39 cellular contexts compared by ENCODE assay signal in genomic region chr1:2154022-2154421, GRCh38.
"Had no signal": no experiment of that assay in that cellular context is flagged by ENCODE, and none has a peak within 500 bp of the region (broad histone marks: within the 10 kb centered on the region; RNA-seq: fewer than 3 reads in every experiment).

No MANE protein-coding gene starts in this region.

- H3K27me3 ChIP-seq: adrenal gland, ascending aorta, body of pancreas, brain microvascular endothelial cell, breast epithelium, cardiac muscle cell had no signal

- H3K9me3 Mint-ChIP-seq: activated naive CD4-positive, alpha-beta T cell treated with anti-CD3 and anti-CD28 coated beads for 36 hours; activated naive CD4-positive, alpha-beta T cell treated with anti-CD3 and anti-CD28 coated beads, Interleukin-2, amount 50 U/mL, for 24 hours; activated naive CD8-positive, alpha-beta T cell treated with anti-CD3 and anti-CD28 coated beads for 36 hours; activated T-cell treated with anti-CD3 and anti-CD28 coated beads, Interleukin-2, amount 50 U/mL, for 4 hours; activated T-helper 1 cell treated with anti-CD3 and anti-CD28 coated beads, Interleukin-12 subunit alpha, Interleukin-12 subunit beta, Interleukin-2, Interleukin-4 antibody, amounts not matched to agents 30 ng/mL and 10 ng/mL and 1 ng/mL, durations not matched to agents 14 hours and 24 hours and 36 hours; activated T-helper 17 cell treated with anti-CD3 and anti-CD28 coated beads, Interleukin-2, amount 50 U/mL, for 72 hours; activated T-helper 2 cell treated with anti-CD3 and anti-CD28 coated beads, Interferon-gamma antibody, Interleukin-2, Interleukin-4, amounts not matched to agents 10 μg/mL and 5 μg/mL and 100 μg/mL, durations not matched to agents 14 hours and 24 hours and 36 hours; brain had no signal

- H3K4me3 Mint-ChIP-seq: activated naive CD4-positive, alpha-beta T cell treated with anti-CD3 and anti-CD28 coated beads for 36 hours; activated naive CD4-positive, alpha-beta T cell treated with anti-CD3 and anti-CD28 coated beads, Interleukin-2, amount 10 ng/mL, durations not matched to agents 7 days and 5 days; activated naive CD4-positive, alpha-beta T cell treated with anti-CD3 and anti-CD28 coated beads, Interleukin-2, amount 50 U/mL, for 24 hours; activated naive CD8-positive, alpha-beta T cell; activated naive CD8-positive, alpha-beta T cell treated with anti-CD3 and anti-CD28 coated beads for 36 hours; activated naive CD8-positive, alpha-beta T cell treated with anti-CD3 and anti-CD28 coated beads, Interleukin-2, amount 10 ng/mL, durations not matched to agents 7 days and 5 days; activated naive CD8-positive, alpha-beta T cell treated with anti-CD3 and anti-CD28 coated beads, Interleukin-2, amount 50 U/mL, for 24 hours; activated T-cell treated with anti-CD3 and anti-CD28 coated beads, Interleukin-2, amount 50 U/mL, for 24 hours; activated T-cell treated with anti-CD3 and anti-CD28 coated beads, Interleukin-2, amount 50 U/mL, for 4 hours; activated T-cell treated with anti-CD3 and anti-CD28 coated beads, Interleukin-2, amount 50 U/mL, for 72 hours; activated T-helper 1 cell treated with anti-CD3 and anti-CD28 coated beads, Interleukin-12 subunit alpha, Interleukin-12 subunit beta, Interleukin-2, Interleukin-4 antibody, amounts not matched to agents 30 ng/mL and 10 ng/mL and 1 ng/mL, durations not matched to agents 14 hours and 24 hours and 36 hours; activated T-helper 17 cell treated with anti-CD3 and anti-CD28 coated beads, Interleukin-2, amount 50 U/mL, for 72 hours; brain; central memory CD8-positive, alpha-beta T cell had no signal

- H3K9me3 ChIP-seq: adrenal gland, ascending aorta, body of pancreas, breast epithelium had no signal

- DNase-seq: activated effector memory CD4-positive, alpha-beta T cell treated with anti-CD3 and anti-CD28 coated beads, Interleukin-2, amount 50 U/mL, for 16 hours; activated effector memory CD4-positive, alpha-beta T cell treated with Interleukin-2 at 50 U/mL for 16 hours; activated gamma-delta T cell; activated gamma-delta T cell treated with Interleukin-2 at 50 U/mL for 16 hours; activated naive CD4-positive, alpha-beta T cell; activated naive CD4-positive, alpha-beta T cell treated with anti-CD3 and anti-CD28 coated beads for 36 hours; activated naive CD4-positive, alpha-beta T cell treated with anti-CD3 and anti-CD28 coated beads, Interleukin-2, amount 10 ng/mL, durations not matched to agents 7 days and 5 days; activated naive CD4-positive, alpha-beta T cell treated with anti-CD3 and anti-CD28 coated beads, Interleukin-2, amount 50 U/mL, for 16 hours; activated naive CD4-positive, alpha-beta T cell treated with Interleukin-2 at 50 U/mL for 16 hours; activated naive CD8-positive, alpha-beta T cell treated with anti-CD3 and anti-CD28 coated beads for 36 hours; activated naive CD8-positive, alpha-beta T cell treated with anti-CD3 and anti-CD28 coated beads, Interleukin-2, amount 10 ng/mL, durations not matched to agents 7 days and 5 days; activated naive CD8-positive, alpha-beta T cell treated with anti-CD3 and anti-CD28 coated beads, Interleukin-2, amount 50 U/mL, for 24 hours; activated T-cell treated with anti-CD3 and anti-CD28 coated beads for 4 hours; activated T-cell treated with anti-CD3 and anti-CD28 coated beads, Interleukin-2, amount 50 U/mL, for 1 hour; activated T-cell treated with anti-CD3 and anti-CD28 coated beads, Interleukin-2, amount 50 U/mL, for 24 hours; activated T-cell treated with anti-CD3 and anti-CD28 coated beads, Interleukin-2, amount 50 U/mL, for 4 hours; activated T-cell treated with anti-CD3 and anti-CD28 coated beads, Interleukin-2, amount 50 U/mL, for 48 hours; activated T-cell treated with anti-CD3 and anti-CD28 coated beads, Interleukin-2, amount 50 U/mL, for 72 hours; adrenal gland; amniotic stem cell; amygdala; anterior cingulate cortex; aorta; body of pancreas; brain microvascular endothelial cell; caudate nucleus; central memory CD4-positive, alpha-beta T cell; cerebellar nuclear complex had no signal

- ATAC-seq: activated naive CD8-positive, alpha-beta T cell treated with anti-CD3 and anti-CD28 coated beads, Interleukin-2, amount 50 U/mL, for 24 hours; activated T-cell treated with anti-CD3 and anti-CD28 coated beads, Interleukin-2, amount 50 U/mL, for 4 hours; activated T-cell treated with anti-CD3 and anti-CD28 coated beads, Interleukin-2, amount 50 U/mL, for 72 hours; activated T-helper 17 cell treated with anti-CD3 and anti-CD28 coated beads, Interleukin-2, amount 50 U/mL, for 72 hours; body of pancreas had no signal

- H3K27ac ChIP-seq: adrenal gland, ascending aorta, body of pancreas, brain microvascular endothelial cell, breast epithelium, cardiac muscle cell had no signal

- H3K4me3 ChIP-seq: adrenal gland, ascending aorta, body of pancreas, breast epithelium, cardiac muscle cell had no signal

- H3K4me1 ChIP-seq: adrenal gland, ascending aorta, body of pancreas, breast epithelium had no signal

- H3K36me3 ChIP-seq: ascending aorta, brain microvascular endothelial cell, breast epithelium, cardiac muscle cell had no signal

- H3K27me3 Mint-ChIP-seq: activated naive CD4-positive, alpha-beta T cell treated with anti-CD3 and anti-CD28 coated beads, Interleukin-2, amount 10 ng/mL, durations not matched to agents 7 days and 5 days; activated naive CD4-positive, alpha-beta T cell treated with anti-CD3 and anti-CD28 coated beads, Interleukin-2, amount 50 U/mL, for 24 hours; activated naive CD8-positive, alpha-beta T cell; activated naive CD8-positive, alpha-beta T cell treated with anti-CD3 and anti-CD28 coated beads for 36 hours; activated naive CD8-positive, alpha-beta T cell treated with anti-CD3 and anti-CD28 coated beads, Interleukin-2, amount 10 ng/mL, durations not matched to agents 7 days and 5 days; activated naive CD8-positive, alpha-beta T cell treated with anti-CD3 and anti-CD28 coated beads, Interleukin-2, amount 50 U/mL, for 24 hours; activated T-cell treated with anti-CD3 and anti-CD28 coated beads, Interleukin-2, amount 50 U/mL, for 24 hours; activated T-helper 17 cell treated with anti-CD3 and anti-CD28 coated beads, Interleukin-2, amount 50 U/mL, for 72 hours; central memory CD8-positive, alpha-beta T cell had no signal

- H3K27ac Mint-ChIP-seq: activated naive CD4-positive, alpha-beta T cell treated with anti-CD3 and anti-CD28 coated beads for 36 hours; activated naive CD4-positive, alpha-beta T cell treated with anti-CD3 and anti-CD28 coated beads, Interleukin-2, amount 10 ng/mL, durations not matched to agents 7 days and 5 days; activated naive CD4-positive, alpha-beta T cell treated with anti-CD3 and anti-CD28 coated beads, Interleukin-2, amount 50 U/mL, for 24 hours; activated naive CD4-positive, alpha-beta T cell treated with anti-CD3 and anti-CD28 coated beads, Interleukin-2, amount 50 U/mL, for 72 hours; activated naive CD8-positive, alpha-beta T cell; activated naive CD8-positive, alpha-beta T cell treated with anti-CD3 and anti-CD28 coated beads for 36 hours; activated naive CD8-positive, alpha-beta T cell treated with anti-CD3 and anti-CD28 coated beads, Interleukin-2, amount 10 ng/mL, durations not matched to agents 7 days and 5 days; activated naive CD8-positive, alpha-beta T cell treated with anti-CD3 and anti-CD28 coated beads, Interleukin-2, amount 50 U/mL, for 24 hours; activated T-cell treated with anti-CD3 and anti-CD28 coated beads, Interleukin-2, amount 50 U/mL, for 24 hours; activated T-cell treated with anti-CD3 and anti-CD28 coated beads, Interleukin-2, amount 50 U/mL, for 72 hours; activated T-helper 1 cell treated with anti-CD3 and anti-CD28 coated beads, Interleukin-12 subunit alpha, Interleukin-12 subunit beta, Interleukin-2, Interleukin-4 antibody, amounts not matched to agents 30 ng/mL and 10 ng/mL and 1 ng/mL, durations not matched to agents 14 hours and 24 hours and 36 hours; activated T-helper 2 cell treated with anti-CD3 and anti-CD28 coated beads, Interferon-gamma antibody, Interleukin-2, Interleukin-4, amounts not matched to agents 10 μg/mL and 5 μg/mL and 100 μg/mL, durations not matched to agents 14 hours and 24 hours and 36 hours; brain had no signal
